Comparison of ENCODE assay signal across 8 cellular contexts in genomic region chr3:31695280-31696008, GRCh38.
DNase-seq lines count a peak whose midpoint lies in the region; ATAC-seq and TF ChIP-seq lines count a peak whose summit lies in the region.

No MANE protein-coding gene starts in this region.

- POLR2A ChIA-PET in activated CD4-positive, alpha-beta memory T cell treated with anti-CD3 and anti-CD28 coated beads, Interleukin-2, amount 10 ng/mL, durations not matched to agents 7 days and 5 days (lab: Charles Lee): no interaction called here

- no peaks in the 10 kb centered on the region for H4K20me1 ChIP-seq in neural progenitor cell (ENCODE audit: low read depth)

- H3K4me1 ChIP-seq in neural progenitor cell (peaks cover 8% of the 10 kb centered on the region), suprapubic skin (no peaks in the 10 kb centered on the region)

- H3K9ac ChIP-seq in neural progenitor cell: no peak overlapping the region

- no peak for TF ChIP-seq EP300 in suprapubic skin (IDR thresholded peaks at IDR 0.05)

- no peak overlapping the region for H3K4me3 Mint-ChIP-seq in activated CD4-positive, alpha-beta memory T cell treated with anti-CD3 and anti-CD28 coated beads, Interleukin-2, amount 10 ng/mL, durations not matched to agents 7 days and 5 days
- H3K4me3 Mint-ChIP-seq in neural progenitor cell: no peak overlapping the region

- DNase-seq in activated CD4-positive, alpha-beta memory T cell treated with anti-CD3 and anti-CD28 coated beads, Interleukin-2, amount 10 ng/mL, durations not matched to agents 7 days and 5 days: peak; percentile 32
- DNase-seq in neural progenitor cell (ENCODE audit: low spot score) (peak; percentile 16), suprapubic skin (ENCODE audit: low spot score in 2 of 2) (no peak), T1000 (lab: John Stamatoyannopoulos, UW) (no peak)

- no peaks in the 10 kb centered on the region for H3K36me3 Mint-ChIP-seq in activated CD4-positive, alpha-beta memory T cell treated with anti-CD3 and anti-CD28 coated beads, Interleukin-2, amount 10 ng/mL, durations not matched to agents 7 days and 5 days (ENCODE audit: low read depth)
- H3K36me3 Mint-ChIP-seq in neural progenitor cell: no peaks in the 10 kb centered on the region

- no peak overlapping the region for H3K4me3 ChIP-seq in neural progenitor cell
- H3K4me3 ChIP-seq in suprapubic skin: no peak overlapping the region

- peak; percentile 51 for ATAC-seq in HG03378 (IDR thresholded peaks at IDR 0.05; ENCODE audit: unreplicated experiment)
- ATAC-seq in HG02938 (IDR thresholded peaks at IDR 0.05; ENCODE audit: unreplicated experiment): no peak
- no peak for ATAC-seq in GM19397 (IDR thresholded peaks at IDR 0.05; ENCODE audit: unreplicated experiment)

- H3K36me3 ChIP-seq in neural progenitor cell (no peaks in the 10 kb centered on the region), suprapubic skin (no peaks in the 10 kb centered on the region)

- WGBS in suprapubic skin: 93% methylated on average over 2 of the region's 2 CpGs

- H3K9me3 Mint-ChIP-seq in activated CD4-positive, alpha-beta memory T cell treated with anti-CD3 and anti-CD28 coated beads, Interleukin-2, amount 10 ng/mL, durations not matched to agents 7 days and 5 days: no peaks in the 10 kb centered on the region
- no peaks in the 10 kb centered on the region for H3K9me3 Mint-ChIP-seq in neural progenitor cell

- H3K79me2 ChIP-seq in neural progenitor cell (ENCODE audit: low read depth): no peaks in the 10 kb centered on the region

- peak; percentile 53 for TF ChIP-seq CTCF in GM12872 (IDR thresholded peaks at IDR 0.05; ENCODE audit: insufficient read depth, low read depth, low read length)
- peak; percentile 32 for TF ChIP-seq CTCF in neural progenitor cell (IDR thresholded peaks at IDR 0.05)
- TF ChIP-seq CTCF in suprapubic skin (IDR thresholded peaks at IDR 0.05): no peak

- CTCF ChIA-PET in activated CD4-positive, alpha-beta memory T cell treated with anti-CD3 and anti-CD28 coated beads, Interleukin-2, amount 10 ng/mL, durations not matched to agents 7 days and 5 days (lab: Charles Lee): interaction anchor here (0.6 to 1.7 kb wide), 4 partner anchors 15 to 208 kb away, joined by 3 to 5 read pairs (median 3); partner anchors contain the start of gene STT3B

- no peaks in the 10 kb centered on the region for H3F3A ChIP-seq in neural progenitor cell (ENCODE audit: low read depth)

- H2AFZ ChIP-seq in neural progenitor cell (replicated peaks): no peak overlapping the region

- H3K9me3 ChIP-seq in neural progenitor cell (ENCODE audit: low read depth) (no peaks in the 10 kb centered on the region), suprapubic skin (no peaks in the 10 kb centered on the region)

- H3K4me2 ChIP-seq in neural progenitor cell: no peak overlapping the region

- H3K27ac ChIP-seq in neural progenitor cell (no peak overlapping the region), suprapubic skin (no peak overlapping the region)

- no peak for TF ChIP-seq POLR2A in suprapubic skin (IDR thresholded peaks at IDR 0.05)

- H3K27me3 Mint-ChIP-seq in activated CD4-positive, alpha-beta memory T cell treated with anti-CD3 and anti-CD28 coated beads, Interleukin-2, amount 10 ng/mL, durations not matched to agents 7 days and 5 days: no peaks in the 10 kb centered on the region
- H3K27me3 Mint-ChIP-seq in neural progenitor cell (ENCODE audit: insufficient read depth, low read depth): peaks cover 2% of the 10 kb centered on the region

- H3K4me1 Mint-ChIP-seq in activated CD4-positive, alpha-beta memory T cell treated with anti-CD3 and anti-CD28 coated beads, Interleukin-2, amount 10 ng/mL, durations not matched to agents 7 days and 5 days: no peaks in the 10 kb centered on the region
- H3K4me1 Mint-ChIP-seq in neural progenitor cell: no peaks in the 10 kb centered on the region

- H3K27me3 ChIP-seq in neural progenitor cell (no peaks in the 10 kb centered on the region), suprapubic skin (no peaks in the 10 kb centered on the region)

- no peak overlapping the region for H3K27ac Mint-ChIP-seq in activated CD4-positive, alpha-beta memory T cell treated with anti-CD3 and anti-CD28 coated beads, Interleukin-2, amount 10 ng/mL, durations not matched to agents 7 days and 5 days
- no peak overlapping the region for H3K27ac Mint-ChIP-seq in neural progenitor cell

Comparison
In these comparisons a context has a peak if more than half of its experiments do, and no peak if none do; other contexts are left out.
1. CTCF ChIP-seq: peak in GM12872 (single experiment) and neural progenitor cell (single experiment); none in suprapubic skin (0 of 2).
2. DNase-seq: peak in activated CD4-positive, alpha-beta memory T cell treated with anti-CD3 and anti-CD28 coated beads, Interleukin-2, amount 10 ng/mL, durations not matched to agents 7 days and 5 days (single experiment) and neural progenitor cell (single experiment); none in suprapubic skin (0 of 2) and T1000 (single experiment).